In the genomic region with DNA sequence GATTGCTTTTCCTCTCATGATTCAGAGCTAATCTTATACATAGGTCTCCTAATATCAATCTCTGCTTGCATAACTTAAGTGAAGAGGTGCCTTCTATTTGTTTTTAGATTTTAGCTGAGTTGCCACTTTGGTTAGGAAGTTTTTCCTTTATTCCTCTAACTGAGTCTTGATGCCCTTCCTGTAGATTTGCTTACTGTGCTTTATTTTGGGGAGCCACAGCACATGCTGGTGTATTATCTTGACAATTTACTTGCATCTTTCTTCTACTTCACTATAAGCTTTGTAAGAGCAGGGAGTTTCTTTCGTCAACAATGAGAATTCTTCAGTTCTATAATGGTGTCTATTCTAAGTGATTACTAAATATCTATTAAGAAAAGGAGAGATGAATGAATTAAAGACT, we compare ENCODE assay signal across 42 cellular contexts. TPM values are rescaled to one million over a fixed set of nuclear protein-coding genes. Genes with fewer than 3 reads are reported as not detected.
"Had no signal": no experiment of that assay in that cellular context is flagged by ENCODE, and none has a peak within 500 bp of the region (broad histone marks: within the 10 kb centered on the region; RNA-seq: fewer than 3 reads in every experiment).

No MANE protein-coding gene starts in this region.

- H3K9me3 Mint-ChIP-seq: activated T-helper 1 cell treated with anti-CD3 and anti-CD28 coated beads, Interleukin-12 subunit alpha, Interleukin-12 subunit beta, Interleukin-2, Interleukin-4 antibody, amounts not matched to agents 30 ng/mL and 10 ng/mL and 1 ng/mL, durations not matched to agents 14 hours and 24 hours and 36 hours had no signal

- DNase-seq: activated effector memory CD4-positive, alpha-beta T cell treated with anti-CD3 and anti-CD28 coated beads, Interleukin-2, amount 50 U/mL, for 16 hours; activated effector memory CD4-positive, alpha-beta T cell treated with Interleukin-2 at 50 U/mL for 16 hours; activated gamma-delta T cell; activated gamma-delta T cell treated with Interleukin-2 at 50 U/mL for 16 hours; activated naive CD4-positive, alpha-beta T cell; activated naive CD4-positive, alpha-beta T cell treated with anti-CD3 and anti-CD28 coated beads for 36 hours; activated naive CD4-positive, alpha-beta T cell treated with anti-CD3 and anti-CD28 coated beads, Interleukin-2, amount 10 ng/mL, durations not matched to agents 7 days and 5 days; activated naive CD4-positive, alpha-beta T cell treated with anti-CD3 and anti-CD28 coated beads, Interleukin-2, amount 50 U/mL, for 16 hours; activated naive CD4-positive, alpha-beta T cell treated with Interleukin-2 at 50 U/mL for 16 hours; activated naive CD8-positive, alpha-beta T cell treated with anti-CD3 and anti-CD28 coated beads for 36 hours; activated naive CD8-positive, alpha-beta T cell treated with anti-CD3 and anti-CD28 coated beads, Interleukin-2, amount 10 ng/mL, durations not matched to agents 7 days and 5 days; activated naive CD8-positive, alpha-beta T cell treated with anti-CD3 and anti-CD28 coated beads, Interleukin-2, amount 50 U/mL, for 24 hours; activated T-cell treated with anti-CD3 and anti-CD28 coated beads, Interleukin-2, amount 50 U/mL, for 24 hours; activated T-cell treated with anti-CD3 and anti-CD28 coated beads, Interleukin-2, amount 50 U/mL, for 4 hours; activated T-cell treated with anti-CD3 and anti-CD28 coated beads, Interleukin-2, amount 50 U/mL, for 48 hours; activated T-cell treated with anti-CD3 and anti-CD28 coated beads, Interleukin-2, amount 50 U/mL, for 72 hours; adrenal gland; amniotic stem cell; amygdala; anterior cingulate cortex; aorta; body of pancreas; brain microvascular endothelial cell; caudate nucleus; central memory CD4-positive, alpha-beta T cell; cerebellar nuclear complex had no signal

- H3K27me3 Mint-ChIP-seq: activated naive CD4-positive, alpha-beta T cell treated with anti-CD3 and anti-CD28 coated beads, Interleukin-2, amount 10 ng/mL, durations not matched to agents 7 days and 5 days; activated naive CD4-positive, alpha-beta T cell treated with anti-CD3 and anti-CD28 coated beads, Interleukin-2, amount 50 U/mL, for 24 hours; activated naive CD8-positive, alpha-beta T cell; activated naive CD8-positive, alpha-beta T cell treated with anti-CD3 and anti-CD28 coated beads for 36 hours; activated naive CD8-positive, alpha-beta T cell treated with anti-CD3 and anti-CD28 coated beads, Interleukin-2, amount 10 ng/mL, durations not matched to agents 7 days and 5 days; activated naive CD8-positive, alpha-beta T cell treated with anti-CD3 and anti-CD28 coated beads, Interleukin-2, amount 50 U/mL, for 24 hours; activated T-cell treated with anti-CD3 and anti-CD28 coated beads, Interleukin-2, amount 50 U/mL, for 24 hours; activated T-helper 17 cell treated with anti-CD3 and anti-CD28 coated beads, Interleukin-2, amount 50 U/mL, for 72 hours; central memory CD8-positive, alpha-beta T cell had no signal

- H3K9me3 ChIP-seq: adrenal gland, ascending aorta, body of pancreas, breast epithelium had no signal

- H3K4me3 Mint-ChIP-seq: activated naive CD4-positive, alpha-beta T cell treated with anti-CD3 and anti-CD28 coated beads for 36 hours; activated naive CD4-positive, alpha-beta T cell treated with anti-CD3 and anti-CD28 coated beads, Interleukin-2, amount 10 ng/mL, durations not matched to agents 7 days and 5 days; activated naive CD4-positive, alpha-beta T cell treated with anti-CD3 and anti-CD28 coated beads, Interleukin-2, amount 50 U/mL, for 24 hours; activated naive CD8-positive, alpha-beta T cell; activated naive CD8-positive, alpha-beta T cell treated with anti-CD3 and anti-CD28 coated beads for 36 hours; activated naive CD8-positive, alpha-beta T cell treated with anti-CD3 and anti-CD28 coated beads, Interleukin-2, amount 10 ng/mL, durations not matched to agents 7 days and 5 days; activated naive CD8-positive, alpha-beta T cell treated with anti-CD3 and anti-CD28 coated beads, Interleukin-2, amount 50 U/mL, for 24 hours; activated T-cell treated with anti-CD3 and anti-CD28 coated beads, Interleukin-2, amount 50 U/mL, for 24 hours; activated T-cell treated with anti-CD3 and anti-CD28 coated beads, Interleukin-2, amount 50 U/mL, for 4 hours; activated T-cell treated with anti-CD3 and anti-CD28 coated beads, Interleukin-2, amount 50 U/mL, for 72 hours; activated T-helper 1 cell treated with anti-CD3 and anti-CD28 coated beads, Interleukin-12 subunit alpha, Interleukin-12 subunit beta, Interleukin-2, Interleukin-4 antibody, amounts not matched to agents 30 ng/mL and 10 ng/mL and 1 ng/mL, durations not matched to agents 14 hours and 24 hours and 36 hours; activated T-helper 17 cell treated with anti-CD3 and anti-CD28 coated beads, Interleukin-2, amount 50 U/mL, for 72 hours; brain; central memory CD8-positive, alpha-beta T cell had no signal

- ATAC-seq: activated naive CD4-positive, alpha-beta T cell treated with anti-CD3 and anti-CD28 coated beads, Interleukin-2, amount 50 U/mL, for 72 hours; activated naive CD8-positive, alpha-beta T cell treated with anti-CD3 and anti-CD28 coated beads, Interleukin-2, amount 50 U/mL, for 24 hours; activated T-cell treated with anti-CD3 and anti-CD28 coated beads, Interleukin-2, amount 50 U/mL, for 4 hours; activated T-cell treated with anti-CD3 and anti-CD28 coated beads, Interleukin-2, amount 50 U/mL, for 72 hours; activated T-helper 17 cell treated with anti-CD3 and anti-CD28 coated beads, Interleukin-2, amount 50 U/mL, for 72 hours; body of pancreas had no signal

- H3K36me3 ChIP-seq: adrenal gland, ascending aorta, brain microvascular endothelial cell, breast epithelium, cardiac muscle cell had no signal

- FAIRE-seq: astrocyte, bronchial epithelial cell had no signal

- H3K27ac ChIP-seq: adrenal gland, ascending aorta, body of pancreas, brain microvascular endothelial cell, breast epithelium, cardiac muscle cell had no signal

- H3K4me1 ChIP-seq: adrenal gland, ascending aorta, body of pancreas, breast epithelium had no signal

- H3K4me1 Mint-ChIP-seq: activated naive CD4-positive, alpha-beta T cell treated with anti-CD3 and anti-CD28 coated beads, Interleukin-2, amount 10 ng/mL, durations not matched to agents 7 days and 5 days; activated naive CD4-positive, alpha-beta T cell treated with anti-CD3 and anti-CD28 coated beads, Interleukin-2, amount 50 U/mL, for 24 hours; activated naive CD8-positive, alpha-beta T cell treated with anti-CD3 and anti-CD28 coated beads for 36 hours; activated naive CD8-positive, alpha-beta T cell treated with anti-CD3 and anti-CD28 coated beads, Interleukin-2, amount 10 ng/mL, durations not matched to agents 7 days and 5 days; activated naive CD8-positive, alpha-beta T cell treated with anti-CD3 and anti-CD28 coated beads, Interleukin-2, amount 50 U/mL, for 24 hours; activated T-helper 17 cell treated with anti-CD3 and anti-CD28 coated beads, Interleukin-2, amount 50 U/mL, for 72 hours; brain; central memory CD8-positive, alpha-beta T cell had no signal

- H3K27me3 ChIP-seq: adrenal gland, ascending aorta, body of pancreas, brain microvascular endothelial cell, breast epithelium, cardiac muscle cell had no signal

- H3K4me3 ChIP-seq: adrenal gland, ascending aorta, body of pancreas, breast epithelium, cardiac muscle cell had no signal

- H3K36me3 Mint-ChIP-seq: activated naive CD4-positive, alpha-beta T cell treated with anti-CD3 and anti-CD28 coated beads, Interleukin-2, amount 10 ng/mL, durations not matched to agents 7 days and 5 days; activated naive CD4-positive, alpha-beta T cell treated with anti-CD3 and anti-CD28 coated beads, Interleukin-2, amount 50 U/mL, for 24 hours; activated naive CD8-positive, alpha-beta T cell; activated naive CD8-positive, alpha-beta T cell treated with anti-CD3 and anti-CD28 coated beads for 36 hours; activated naive CD8-positive, alpha-beta T cell treated with anti-CD3 and anti-CD28 coated beads, Interleukin-2, amount 10 ng/mL, durations not matched to agents 7 days and 5 days; brain had no signal

- H3K27ac Mint-ChIP-seq: activated naive CD4-positive, alpha-beta T cell treated with anti-CD3 and anti-CD28 coated beads for 36 hours; activated naive CD4-positive, alpha-beta T cell treated with anti-CD3 and anti-CD28 coated beads, Interleukin-2, amount 10 ng/mL, durations not matched to agents 7 days and 5 days; activated naive CD4-positive, alpha-beta T cell treated with anti-CD3 and anti-CD28 coated beads, Interleukin-2, amount 50 U/mL, for 24 hours; activated naive CD4-positive, alpha-beta T cell treated with anti-CD3 and anti-CD28 coated beads, Interleukin-2, amount 50 U/mL, for 72 hours; activated naive CD8-positive, alpha-beta T cell; activated naive CD8-positive, alpha-beta T cell treated with anti-CD3 and anti-CD28 coated beads for 36 hours; activated naive CD8-positive, alpha-beta T cell treated with anti-CD3 and anti-CD28 coated beads, Interleukin-2, amount 10 ng/mL, durations not matched to agents 7 days and 5 days; activated naive CD8-positive, alpha-beta T cell treated with anti-CD3 and anti-CD28 coated beads, Interleukin-2, amount 50 U/mL, for 24 hours; activated T-cell treated with anti-CD3 and anti-CD28 coated beads, Interleukin-2, amount 50 U/mL, for 24 hours; activated T-cell treated with anti-CD3 and anti-CD28 coated beads, Interleukin-2, amount 50 U/mL, for 72 hours; activated T-helper 1 cell treated with anti-CD3 and anti-CD28 coated beads, Interleukin-12 subunit alpha, Interleukin-12 subunit beta, Interleukin-2, Interleukin-4 antibody, amounts not matched to agents 30 ng/mL and 10 ng/mL and 1 ng/mL, durations not matched to agents 14 hours and 24 hours and 36 hours; activated T-helper 17 cell treated with anti-CD3 and anti-CD28 coated beads, Interleukin-2, amount 50 U/mL, for 72 hours; activated T-helper 2 cell treated with anti-CD3 and anti-CD28 coated beads, Interferon-gamma antibody, Interleukin-2, Interleukin-4, amounts not matched to agents 10 μg/mL and 5 μg/mL and 100 μg/mL, durations not matched to agents 14 hours and 24 hours and 36 hours; brain had no signal

RNA-seq across cellular contexts. Expression of a gene that starts 54.9 kb away (rescaled TPM):
- total RNA-seq: activated naive CD4-positive, alpha-beta T cell treated with anti-CD3 and anti-CD28 coated beads for 36 hours; activated naive CD4-positive, alpha-beta T cell treated with anti-CD3 and anti-CD28 coated beads, Interleukin-2, amount 50 U/mL, for 72 hours; activated naive CD8-positive, alpha-beta T cell treated with anti-CD3 and anti-CD28 coated beads for 36 hours; activated naive CD8-positive, alpha-beta T cell treated with anti-CD3 and anti-CD28 coated beads, Interleukin-2, amount 10 ng/mL, durations not matched to agents 7 days and 5 days; activated T-cell treated with anti-CD3 and anti-CD28 coated beads, Interleukin-2, amount 50 U/mL, for 4 hours; activated T-cell treated with anti-CD3 and anti-CD28 coated beads, Interleukin-2, amount 50 U/mL, for 72 hours; activated T-helper 1 cell treated with anti-CD3 and anti-CD28 coated beads, Interleukin-12 subunit alpha, Interleukin-12 subunit beta, Interleukin-2, Interleukin-4 antibody, amounts not matched to agents 30 ng/mL and 10 ng/mL and 1 ng/mL, durations not matched to agents 14 hours and 24 hours and 36 hours; activated T-helper 17 cell treated with anti-CD3 and anti-CD28 coated beads, Interleukin-2, amount 50 U/mL, for 72 hours; activated T-helper 2 cell treated with anti-CD3 and anti-CD28 coated beads, Interferon-gamma antibody, Interleukin-2, Interleukin-4, amounts not matched to agents 10 μg/mL and 5 μg/mL and 100 μg/mL, durations not matched to agents 14 hours and 24 hours and 36 hours; adrenal gland; aorta; ascending aorta; astrocyte; body of pancreas; breast epithelium; bronchial epithelial cell; cardiac muscle cell; cardiac septum; chondrocyte had no signal
- polyA plus RNA-seq: adipose tissue, adrenal gland, aorta, cardiac muscle cell had no signal
